Comparison of ENCODE assay signal across 9 cellular contexts in genomic region chr19:17553256-17553655, GRCh38. TPM values are rescaled to one million over a fixed set of nuclear protein-coding genes. Genes with fewer than 3 reads are reported as not detected.
A peak's percentile ranks its signal among the peaks of the same experiment; 100 is the strongest.
DNase-seq lines count a peak whose midpoint lies in the region; ATAC-seq, FAIRE-seq and TF ChIP-seq lines count a peak whose summit lies in the region.
"Had no signal": no experiment of that assay in that cellular context is flagged by ENCODE, and none has a peak within 500 bp of the region (broad histone marks: within the 10 kb centered on the region; RNA-seq: fewer than 3 reads in every experiment).

No MANE protein-coding gene starts in this region.

- no peak for TF ChIP-seq POLR2A in GM12892 (IDR thresholded peaks at IDR 0.05; ENCODE audit: low read depth, low read length)

- H3K27ac ChIP-seq in left ventricle myocardium inferior (replicated peaks): peak overlapping the region; percentile 88

- H3K4me1 ChIP-seq in left ventricle myocardium inferior (peaks cover 51% of the 10 kb centered on the region), Caco-2 (0 out of 2 replicates have a peak, but pooled peaks cover 4% of the 10 kb centered on the region)

- POLR2A ChIA-PET in Caco-2 (lab: Charles Lee): no interaction called here

- peak overlapping the region; percentile 43 for H3K27ac Mint-ChIP-seq in stimulated activated naive B cell treated with anti-CD40 and anti-IgM and Interleukin-4, amounts not matched to agents 10 μg/mL and 1 μg/mL and 100 μg/mL, for 72 hours
- H3K27ac Mint-ChIP-seq in Caco-2 (ENCODE audit: unreplicated experiment): no peak overlapping the region

- intact Hi-C loops in left ventricle myocardium inferior (cut with micrococcal nuclease): no loop called here
- intact Hi-C loops in Caco-2 (cut with micrococcal nuclease; ENCODE audit: unreplicated experiment): no loop called here

- no peak overlapping the region for H3K4me3 ChIP-seq in left ventricle myocardium inferior
- no peak overlapping the region for H3K4me3 ChIP-seq in Caco-2 (ENCODE audit: low read depth, low read length)

- H3K4me3 Mint-ChIP-seq in stimulated activated naive B cell treated with anti-CD40 and anti-IgM and Interleukin-4, amounts not matched to agents 10 μg/mL and 1 μg/mL and 100 μg/mL, for 72 hours: no peak overlapping the region
- H3K4me3 Mint-ChIP-seq in Caco-2 (ENCODE audit: unreplicated experiment): no peak overlapping the region

- BruUV-seq in Caco-2 (replicated peaks; lab: Mats Ljungman, UMichigan): no TSS peak

- H3K27me3 ChIP-seq in left ventricle myocardium inferior (ENCODE audit: low read depth) (no peaks in the 10 kb centered on the region), Caco-2 (replicated peaks; ENCODE audit: control insufficient read depth, insufficient read depth, low read length) (no peaks in the 10 kb centered on the region)

- H3K36me3 ChIP-seq in left ventricle myocardium inferior (peaks cover 10% of the 10 kb centered on the region), Caco-2 (ENCODE audit: control insufficient read depth, insufficient read depth, low read length) (no peaks in the 10 kb centered on the region)

- no peak for ATAC-seq in stimulated activated naive B cell treated with anti-CD40 and anti-IgM and Interleukin-4, amounts not matched to agents 10 μg/mL and 1 μg/mL and 100 μg/mL, for 72 hours (replicated peaks)

- peaks cover 16 to 37% of the 10 kb centered on the region in 2 donors for H3K4me1 Mint-ChIP-seq in stimulated activated naive B cell treated with anti-CD40 and anti-IgM and Interleukin-4, amounts not matched to agents 10 μg/mL and 1 μg/mL and 100 μg/mL, for 72 hours
- no peaks in the 10 kb centered on the region for H3K4me1 Mint-ChIP-seq in Caco-2 (ENCODE audit: low read depth, unreplicated experiment)

- no peaks in the 10 kb centered on the region for H3K27me3 Mint-ChIP-seq in stimulated activated naive B cell treated with anti-CD40 and anti-IgM and Interleukin-4, amounts not matched to agents 10 μg/mL and 1 μg/mL and 100 μg/mL, for 72 hours
- H3K27me3 Mint-ChIP-seq in Caco-2 (ENCODE audit: insufficient read depth, unreplicated experiment): no peaks in the 10 kb centered on the region

- CTCF ChIA-PET in Caco-2 (lab: Charles Lee): no interaction called here

- TF ChIP-seq CTCF in left ventricle myocardium inferior (IDR thresholded peaks at IDR 0.05; ENCODE audit: borderline replicate concordance) (no peak), Caco-2 (IDR thresholded peaks at IDR 0.05; ENCODE audit: insufficient read depth in 1 of 2, low read depth in 1 of 2, low read length in 1 of 2, severe bottlenecking in 1 of 2, unreplicated experiment in 1 of 2) (no peak)

- no peak for FAIRE-seq in GM12892 (lab: Jason Lieb, UNC)
- FAIRE-seq: A204.1 had no signal

- DNase-seq in DMS53 (lab: John Stamatoyannopoulos, UW): peak; percentile 41
- no peak for DNase-seq in DMS53 treated with DMSO at 0.1 percent for 48 hours (lab: John Stamatoyannopoulos, UW; ENCODE audit: unreplicated experiment)
- peak; percentile 64 for DNase-seq in UCSD-AML1 (lab: John Stamatoyannopoulos, UW; ENCODE audit: unreplicated experiment)
- DNase-seq in left ventricle myocardium inferior: peak; percentile 73
- no peak for DNase-seq in stimulated activated naive B cell treated with anti-CD40 and anti-IgM and Interleukin-4, amounts not matched to agents 10 μg/mL and 1 μg/mL and 100 μg/mL, for 72 hours
- DNase-seq in GM12892 (ENCODE audit: insufficient read length): no peak
- DNase-seq in Caco-2: no peak
- DNase-seq in NCI-H526 (lab: John Stamatoyannopoulos, UW): no peak

- H3K9me3 ChIP-seq in left ventricle myocardium inferior (replicated peaks): no peaks in the 10 kb centered on the region
- H3K9me3 ChIP-seq in Caco-2: no peaks in the 10 kb centered on the region

- no peaks in the 10 kb centered on the region for H3K9me3 Mint-ChIP-seq in stimulated activated naive B cell treated with anti-CD40 and anti-IgM and Interleukin-4, amounts not matched to agents 10 μg/mL and 1 μg/mL and 100 μg/mL, for 72 hours
- H3K9me3 Mint-ChIP-seq in Caco-2 (ENCODE audit: unreplicated experiment): no peaks in the 10 kb centered on the region

- H3K36me3 Mint-ChIP-seq in stimulated activated naive B cell treated with anti-CD40 and anti-IgM and Interleukin-4, amounts not matched to agents 10 μg/mL and 1 μg/mL and 100 μg/mL, for 72 hours: peaks cover 35 to 36% of the 10 kb centered on the region in 2 donors
- H3K36me3 Mint-ChIP-seq in Caco-2 (ENCODE audit: insufficient read depth, unreplicated experiment): peaks cover 12% of the 10 kb centered on the region

RNA-seq across cellular contexts. Expression of gene COLGALT1, which starts 2.2 kb away (rescaled TPM):
- total RNA-seq in left ventricle myocardium inferior: 31.2 TPM
- 23.3 TPM for polyA plus RNA-seq in GM12892 (2012; ENCODE audit: missing spikeins)
- 80.1 and 81.9 TPM in 2 replicates for total RNA-seq in Caco-2 (2022)

RNA-seq across cellular contexts. Expression of gene PGLS, which starts 41.8 kb away (rescaled TPM):
- 19.9 TPM for total RNA-seq in left ventricle myocardium inferior
- polyA plus RNA-seq in GM12892 (2012; ENCODE audit: missing spikeins): 37.2 TPM
- 69.2 and 69.7 TPM in 2 replicates for total RNA-seq in Caco-2 (2022)

Comparison
In these comparisons a context has a peak if more than half of its experiments do, and no peak if none do; other contexts are left out.
1. DNase-seq: peak in DMS53 (single experiment), UCSD-AML1 (single experiment) and left ventricle myocardium inferior (single experiment); none in DMS53 treated with DMSO at 0.1 percent for 48 hours (single experiment), stimulated activated naive B cell treated with anti-CD40 and anti-IgM and Interleukin-4, amounts not matched to agents 10 μg/mL and 1 μg/mL and 100 μg/mL, for 72 hours (single experiment), GM12892 (single experiment), Caco-2 (0 of 2) and NCI-H526 (0 of 2).